ENCODE assay signal across 18 cellular contexts in the genomic region with DNA sequence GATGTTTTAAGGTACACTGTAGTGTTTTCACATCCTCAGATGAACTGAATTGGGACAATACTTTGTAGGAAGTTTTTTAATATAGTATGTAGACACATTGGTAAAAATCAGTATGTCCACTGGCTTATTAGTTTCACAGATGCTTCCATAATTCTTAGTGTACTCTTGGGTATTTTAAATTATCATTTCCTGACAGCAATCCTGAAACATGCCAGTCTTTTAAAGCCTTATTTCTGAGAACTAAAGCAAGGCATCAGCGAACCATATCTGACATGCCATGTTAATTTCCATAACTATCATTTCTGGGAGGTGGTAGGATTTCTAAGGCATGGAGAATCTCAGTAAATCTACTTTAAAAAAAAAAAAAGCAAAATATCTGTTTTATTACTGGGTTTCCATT.
DNase-seq lines count a peak whose midpoint lies in the region; ATAC-seq, FAIRE-seq and TF ChIP-seq lines count a peak whose summit lies in the region.
"Had no signal": no experiment of that assay in that cellular context is flagged by ENCODE, and none has a peak within 500 bp of the region (broad histone marks: within the 10 kb centered on the region; RNA-seq: fewer than 3 reads in every experiment).

No MANE protein-coding gene starts in this region.

- H4K20me1 ChIP-seq in K562 (replicated peaks; ENCODE audit: control insufficient read depth, insufficient read depth, low read length): no peaks in the 10 kb centered on the region

- peaks cover 19% of the 10 kb centered on the region for H3K36me3 Mint-ChIP-seq in nephron progenitor cell (ENCODE audit: low read depth)

- POLR2A ChIA-PET in A673 (lab: Charles Lee; ENCODE audit: low non-redundant PET): no interaction called here
- POLR2A ChIA-PET in K562 (lab: Yijun Ruan, JAX): no interaction called here

- no peak overlapping the region for H3K4me3 ChIP-seq in A673 (ENCODE audit: low read depth, low read length, poor library complexity, severe bottlenecking)
- no peak overlapping the region for H3K4me3 ChIP-seq in K562

- no peaks in the 10 kb centered on the region for H3K27me3 Mint-ChIP-seq in nephron progenitor cell (ENCODE audit: low read depth, poor library complexity)

- no peak for TF ChIP-seq POLR2A in K562 (conservative IDR thresholded peaks at IDR 0.05)

- BruUV-seq in A673 (replicated peaks; lab: Mats Ljungman, UMichigan) (no TSS peak), K562 (replicated peaks; lab: Mats Ljungman, UMichigan) (no TSS peak)

- 19% methylated on average over 1 of the region's 1 CpG for WGBS in K562 (ENCODE audit: insufficient coverage, low coverage, missing lambda C conversion rate)

- no peak overlapping the region for H3K4me2 ChIP-seq in K562 (ENCODE audit: insufficient read depth, low read length)
- H3K4me2 ChIP-seq: KMS-11 had no signal

- no peaks in the 10 kb centered on the region for H3K36me3 ChIP-seq in A673 (ENCODE audit: insufficient read depth, low read length, poor library complexity, severe bottlenecking)
- H3K36me3 ChIP-seq in K562 (ENCODE audit: control insufficient read depth, insufficient read depth, low read length): no peaks in the 10 kb centered on the region

- no peaks in the 10 kb centered on the region for H3K79me2 ChIP-seq in K562 (ENCODE audit: control insufficient read depth, insufficient read depth, low read length)

- intact Hi-C loops in A673 (cut with micrococcal nuclease; ENCODE audit: unreplicated experiment): loop anchor here (5.0 to 10.0 kb wide), 2 partner anchors 113 to 605 kb away; no protein-coding TSS in a partner anchor
- intact Hi-C loops in K562 (cut with micrococcal nuclease): loop anchor here (10.0 kb wide), 1 partner anchor 607 kb away; no protein-coding TSS in a partner anchor

- H3K4me1 ChIP-seq in A673 (ENCODE audit: insufficient read depth, low read length, poor library complexity, severe bottlenecking) (peaks cover 41% of the 10 kb centered on the region), K562 (replicated peaks in 1 of 2; ENCODE audit: control insufficient read depth in 2 of 2, insufficient read depth in 2 of 2, low read length in 2 of 2) (peaks cover 4 to 15% of the 10 kb centered on the region in 2 experiments; a peak in 3 of 5 replicates)

- no peak for ATAC-seq in K562
- ATAC-seq: Panc1 had no signal

- H3K4me3 Mint-ChIP-seq in nephron progenitor cell: no peak overlapping the region

- no peaks in the 10 kb centered on the region for H3K9me3 ChIP-seq in A673 (ENCODE audit: low read depth, low read length, poor library complexity, severe bottlenecking)
- no peaks in the 10 kb centered on the region for H3K9me3 ChIP-seq in K562 (replicated peaks; ENCODE audit: control insufficient read depth, insufficient read depth, low read depth, low read length)

- no peak overlapping the region for H2AFZ ChIP-seq in K562 (ENCODE audit: low read depth, low read length)

- no peak for TF ChIP-seq RAD21 in K562 (CRISPR knock-in tag; conservative IDR thresholded peaks at IDR 0.05 in 1 of 2, IDR thresholded peaks at IDR 0.05 in 1 of 2)

- in situ Hi-C loops in K562 (cut with MboI): no loop called here
- in situ Hi-C loops in GM13977 (cut with MboI; ENCODE audit: low pct_unique_long_range_greater_than_20kb, low sequenced_read_pairs, unreplicated experiment): no loop called here

- no peak for TF ChIP-seq EP300 in K562 (IDR thresholded peaks at IDR 0.05; ENCODE audit: low read length)

- CTCF ChIA-PET in A673 (lab: Charles Lee) (no interaction called here), K562 (lab: Yijun Ruan, JAX; ENCODE audit: low intra/inter-chr PET ratio) (no interaction called here)

- no peaks in the 10 kb centered on the region for H3K9me1 ChIP-seq in K562 (ENCODE audit: control insufficient read depth, insufficient read depth, low read length)

- H3K9me3 Mint-ChIP-seq in nephron progenitor cell: peaks cover 13% of the 10 kb centered on the region

- TF ChIP-seq CTCF in A673 (conservative IDR thresholded peaks at IDR 0.05; ENCODE audit: low read depth, low read length) (no peak), K562 (IDR thresholded peaks at IDR 0.05 in 2 of 3, conservative IDR thresholded peaks at IDR 0.05 in 1 of 3; ENCODE audit: insufficient read depth in 2 of 3, low read depth in 1 of 3, low read length in 3 of 3) (no peak), nephron progenitor cell (IDR thresholded peaks at IDR 0.05) (no peak), GM13977 (IDR thresholded peaks at IDR 0.05; ENCODE audit: extremely low read depth, insufficient read depth, missing control alignments) (no peak)

- H3K27ac ChIP-seq in A673 (ENCODE audit: low read depth, low read length, poor library complexity, severe bottlenecking): peak overlapping the region; percentile 83
- peak overlapping the region; percentile 67; the same call in 1 of the 3 replicates for H3K27ac ChIP-seq in K562 (ENCODE audit: extremely low read depth, low read depth, low read length)
- H3K27ac ChIP-seq: C4-2B, KMS-11 had no signal

- peak overlapping the region; percentile 62 for H3K27ac Mint-ChIP-seq in nephron progenitor cell

- H3K9ac ChIP-seq in K562 (ENCODE audit: insufficient read depth in 1 of 2, low read depth in 2 of 2, low read length in 2 of 2): no peak overlapping the region
- H3K9ac ChIP-seq: KMS-11 had no signal

- no peaks in the 10 kb centered on the region for H3K27me3 ChIP-seq in A673 (replicated peaks; ENCODE audit: insufficient read depth, low read depth, low read length, poor library complexity)
- no peaks in the 10 kb centered on the region for H3K27me3 ChIP-seq in K562 (ENCODE audit: control insufficient read depth in 2 of 2, insufficient read depth in 2 of 2, low read length in 2 of 2)

- FAIRE-seq in K562 (lab: Jason Lieb, UNC): no peak
- FAIRE-seq: GM12891, H1, HTR-8/SVneo had no signal

- peaks cover 41% of the 10 kb centered on the region for H3K4me1 Mint-ChIP-seq in nephron progenitor cell

- DNase-seq in NCI-H1092 treated with DMSO at 0.1 percent for 48 hours (lab: John Stamatoyannopoulos, UW): peak; percentile 26
- no peak for DNase-seq in NCI-H1092 (lab: John Stamatoyannopoulos, UW)
- DNase-seq in A673 (ENCODE audit: low spot score): no peak
- no peak for DNase-seq in K562 (ENCODE audit: extremely low read depth in 1 of 4, low spot score in 3 of 4)
- no peak for DNase-seq in nephron progenitor cell
- no peak for DNase-seq in COLO829 (ENCODE audit: low spot score)
- DNase-seq in nucleus accumbens (lab: John Stamatoyannopoulos, UW): no peak
- DNase-seq in GM13977 (ENCODE audit: low spot score): no peak
- DNase-seq: DND-41, NCI-H2029, NCI-H524 treated with DMSO at 0.1 percent for 48 hours, T-helper 1 cell had no signal

TF ChIP-seq in K562, 482 proteins besides CTCF, POLR2A, EP300 and RAD21:
- TF ChIP-seq SETDB1 (IDR thresholded peaks at IDR 0.05; ENCODE audit: low read length) (no peak), NFE2L1 (tag; IDR thresholded peaks at IDR 0.05; ENCODE audit: borderline replicate concordance, low read depth) (no peak), ZNF274 (IDR thresholded peaks at IDR 0.05; ENCODE audit: borderline replicate concordance, low read depth, low read length) (no peak)
